8 cellular contexts compared by ENCODE assay signal in genomic region chr16:67968440-67969285, GRCh38. TPM values are rescaled to one million over a fixed set of nuclear protein-coding genes. Genes with fewer than 3 reads are reported as not detected.
A peak's percentile ranks its signal among the peaks of the same experiment; 100 is the strongest.
DNase-seq lines count a peak whose midpoint lies in the region; ATAC-seq, FAIRE-seq and TF ChIP-seq lines count a peak whose summit lies in the region.

SLC12A4 (minus strand) TSS chr16:67968637; CDS start chr16:67968553, 84 bp downstream.

- peaks cover 38% of the 10 kb centered on the region for H3K79me2 ChIP-seq in keratinocyte (ENCODE audit: control insufficient read depth, insufficient read depth, low read length)

- peaks cover 7% of the 10 kb centered on the region; the same call in 1 of the 2 replicates for H3K27me3 Mint-ChIP-seq in HFFc6 (ENCODE audit: insufficient read depth)

- H3K27ac ChIP-seq in keratinocyte (ENCODE audit: control insufficient read depth, insufficient read depth, low read length), result peak within 1 kb of the TSS; percentile 89

- H3K27ac Mint-ChIP-seq in HFFc6, result peak within 1 kb of the TSS; percentile 97

- peak within 1 kb of the TSS; percentile 100 for H3K4me3 Mint-ChIP-seq in HFFc6

- peak within 1 kb of the TSS; percentile 81 for H2AFZ ChIP-seq in keratinocyte (ENCODE audit: control insufficient read depth, low read length)

- H3K36me3 ChIP-seq in keratinocyte (ENCODE audit: control insufficient read depth in 2 of 2, extremely low read depth in 1 of 2, insufficient read depth in 2 of 2, low read length in 2 of 2), result peaks cover 0 to 14% of the 10 kb centered on the region in 2 experiments

- TF ChIP-seq CTCF in GM12865 (IDR thresholded peaks at IDR 0.05; ENCODE audit: insufficient read depth, low read depth, low read length, missing control alignments), result no peak
- TF ChIP-seq CTCF in HFFc6 (IDR thresholded peaks at IDR 0.05), result no peak
- TF ChIP-seq CTCF in keratinocyte (optimal IDR thresholded peaks at IDR 0.05 in 1 of 3, IDR thresholded peaks at IDR 0.05 in 1 of 3, conservative IDR thresholded peaks at IDR 0.05 in 1 of 3; ENCODE audit: extremely low read depth in 1 of 3, insufficient read depth in 2 of 3, low read length in 3 of 3), result no peak

- H3K9me3 Mint-ChIP-seq in HFFc6, result no peaks in the 10 kb centered on the region

- H3K4me1 ChIP-seq in keratinocyte (ENCODE audit: control insufficient read depth, extremely low read depth, insufficient read depth, low read length), result peaks cover 43% of the 10 kb centered on the region

- H3K9me1 ChIP-seq in keratinocyte (ENCODE audit: control insufficient read depth, extremely low read depth, insufficient read depth, low read length), result no peaks in the 10 kb centered on the region

- peaks cover 33% of the 10 kb centered on the region for H3K36me3 Mint-ChIP-seq in HFFc6 (ENCODE audit: low read depth)

- peak; percentile 93 for DNase-seq in GM12865 (ENCODE audit: low read depth)
- peak; percentile 44 for DNase-seq in HFFc6
- peak; percentile 50 for DNase-seq in NCI-H146 (lab: John Stamatoyannopoulos, UW)
- DNase-seq in central memory CD4-positive, alpha-beta T cell, result peak; percentile 79
- no peak for DNase-seq in keratinocyte (ENCODE audit: low read depth, low spot score)
- peak; percentile 68 to 84 for DNase-seq in stimulated activated CD4-positive, alpha-beta T cell treated with anti-CD3 and anti-CD28 coated beads, Interleukin-15, amount 100 ng/mL, for 1 hour (ENCODE audit: low read depth in 1 of 2, low spot score in 1 of 2)

- H4K20me1 ChIP-seq in keratinocyte (ENCODE audit: control insufficient read depth, extremely low read depth, insufficient read depth, low read length), result no peaks in the 10 kb centered on the region

- H3K4me2 ChIP-seq in keratinocyte (ENCODE audit: control insufficient read depth, extremely low read depth, insufficient read depth, low read depth, low read length), result peak within 1 kb of the TSS; percentile 95

- dilution Hi-C loops in keratinocyte (cut with MboI; ENCODE audit: extremely low pct_ligation_motif_present, low sequenced_read_pairs), result no loop called here

- no peaks in the 10 kb centered on the region for H3K27me3 ChIP-seq in keratinocyte (ENCODE audit: control insufficient read depth, extremely low read depth, insufficient read depth, low read length)

- H3K9ac ChIP-seq in keratinocyte (ENCODE audit: control insufficient read depth, extremely low read depth, insufficient read depth, low read length), result peak within 1 kb of the TSS; percentile 94

- peaks cover 40% of the 10 kb centered on the region for H3K4me1 Mint-ChIP-seq in HFFc6 (ENCODE audit: low read depth)

- FAIRE-seq in keratinocyte (lab: Jason Lieb, UNC), result no peak

- H3K9me3 ChIP-seq in keratinocyte (ENCODE audit: control insufficient read depth, low read depth, low read length), result no peaks in the 10 kb centered on the region

- peak; percentile 87 for ATAC-seq in activated CD4-positive, CD25-positive, alpha-beta regulatory T cell treated with anti-CD3 and anti-CD28 coated beads, Interleukin-2, amount 50 U/mL, for 24 hours
- no peak for ATAC-seq in GM18870 (IDR thresholded peaks at IDR 0.05; ENCODE audit: unreplicated experiment)

- H3K4me3 ChIP-seq in GM12865 (ENCODE audit: low read depth, low read length) (peak within 1 kb of the TSS; percentile 71), keratinocyte (ENCODE audit: control insufficient read depth in 2 of 3, extremely low read depth in 1 of 3, insufficient read depth in 2 of 3, low read depth in 1 of 3, low read length in 3 of 3) (peak within 1 kb of the TSS; percentile 64 to 91 (median 73))

RNA-seq across cellular contexts. Expression of gene SLC12A4, which starts in this region (rescaled TPM):
- total RNA-seq in HFFc6 (2021; fragmentation: NEBNext Ultra II Directional; extraction: Animal tissue kit (Norgen Biotek cat#: 25700)), result 100 to 1,000 TPM in 1 of 6 experiments, 10 to 100 TPM in 5; 89.8 to 113 (median 98.9) TPM
- polyA plus RNA-seq in keratinocyte, result 59.3 to 72.2 TPM (median 65.4 TPM) in 3 replicates
- 15.4 TPM for polyA plus RNA-seq in keratinocyte (2011; ENCODE audit: low read depth)
- 26.3 and 51.8 TPM in 2 replicates for polyA plus RNA-seq in keratinocyte (2011; cell fraction: cytosol; rRNA removed)
- 238 and 249 TPM in 2 replicates for polyA plus RNA-seq in keratinocyte (2011; cell fraction: nucleus; rRNA removed)
- 23.5 and 63.9 TPM in 2 replicates for polyA plus RNA-seq in keratinocyte (2012; ENCODE audit: low replicate concordance)
- 89.8 to 274 TPM (median 108 TPM) in 3 replicates for polyA minus RNA-seq in keratinocyte
- polyA minus RNA-seq in keratinocyte (2011; cell fraction: cytosol; rRNA and poly(A)+ RNA removed), result 76.4 TPM
- 118 and 142 TPM in 2 replicates for polyA minus RNA-seq in keratinocyte (2011; cell fraction: nucleus; rRNA and poly(A)+ RNA removed)
